Comparison of ENCODE assay signal across 8 cellular contexts in genomic region chr13:113862191-113862765, GRCh38. TPM values are rescaled to one million over a fixed set of nuclear protein-coding genes. Genes with fewer than 3 reads are reported as not detected.
DNase-seq lines count a peak whose midpoint lies in the region; ATAC-seq and TF ChIP-seq lines count a peak whose summit lies in the region.

No MANE protein-coding gene starts in this region.

- DNase-seq in ACHN (peak; percentile 38), anterior cingulate cortex (lab: John Stamatoyannopoulos, UW) (no peak), GM10266 (ENCODE audit: extremely low spot score) (no peak)
- no peak for DNase-seq in naive thymus-derived CD8-positive, alpha-beta T cell
- no peak for DNase-seq in activated CD4-positive, CD25-positive, alpha-beta regulatory T cell (lab: John Stamatoyannopoulos, UW)

- H3K27me3 ChIP-seq in ectodermal cell (ENCODE audit: control insufficient read depth, insufficient read depth, low read length, poor library complexity, severe bottlenecking), result peaks cover 37% of the 10 kb centered on the region

- H3K27me3 Mint-ChIP-seq in IgD-negative memory B cell, result peaks cover 27% of the 10 kb centered on the region
- H3K27me3 Mint-ChIP-seq in naive thymus-derived CD8-positive, alpha-beta T cell, result peaks cover 24 to 53% (median 34%) of the 10 kb centered on the region in 5 donors

- no peaks in the 10 kb centered on the region for H3K36me3 ChIP-seq in ectodermal cell (ENCODE audit: control insufficient read depth, insufficient read depth, low read length)

- H3K27ac Mint-ChIP-seq in IgD-negative memory B cell, result no peak overlapping the region
- no peak overlapping the region for H3K27ac Mint-ChIP-seq in naive thymus-derived CD8-positive, alpha-beta T cell

- no peak overlapping the region for H3K27ac ChIP-seq in ectodermal cell (ENCODE audit: insufficient read depth, low read depth, low read length, poor library complexity, severe bottlenecking)

- peaks cover 50% of the 10 kb centered on the region for H3K4me1 ChIP-seq in ectodermal cell (ENCODE audit: control insufficient read depth, insufficient read depth, low read length)

- 85 to 87% methylated on average over 21 of the region's 21 CpGs for WGBS in ectodermal cell, 2 experiments

- H3K4me1 Mint-ChIP-seq in IgD-negative memory B cell, result peaks cover 6 to 13% (median 12%) of the 10 kb centered on the region in 3 donors
- peaks cover 5 to 17% (median 12%) of the 10 kb centered on the region in 4 donors for H3K4me1 Mint-ChIP-seq in naive thymus-derived CD8-positive, alpha-beta T cell

- peaks cover 0 to 3% (median 0%) of the 10 kb centered on the region in 3 donors for H3K9me3 Mint-ChIP-seq in IgD-negative memory B cell
- H3K9me3 Mint-ChIP-seq in naive thymus-derived CD8-positive, alpha-beta T cell, result no peaks in the 10 kb centered on the region

- H3K4me3 Mint-ChIP-seq in IgD-negative memory B cell, result peak overlapping the region; percentile 74 to 89 (median 82)
- peak overlapping the region; percentile 56 to 79 (median 73) for H3K4me3 Mint-ChIP-seq in naive thymus-derived CD8-positive, alpha-beta T cell

- ATAC-seq in naive thymus-derived CD8-positive, alpha-beta T cell, result no peak
- no peak for ATAC-seq in GM21529 (IDR thresholded peaks at IDR 0.05; ENCODE audit: unreplicated experiment)

- H3K9me3 ChIP-seq in ectodermal cell (ENCODE audit: control insufficient read depth, low read length), result no peaks in the 10 kb centered on the region

- peaks cover 2% of the 10 kb centered on the region for H3K36me3 Mint-ChIP-seq in IgD-negative memory B cell
- peaks cover 0 to 4% (median 0%) of the 10 kb centered on the region in 3 donors for H3K36me3 Mint-ChIP-seq in naive thymus-derived CD8-positive, alpha-beta T cell

- H3K4me3 ChIP-seq in ectodermal cell (ENCODE audit: insufficient read depth, low read depth, low read length), result peak overlapping the region; percentile 61

- no peak for TF ChIP-seq CTCF in GM10266 (IDR thresholded peaks at IDR 0.05; ENCODE audit: control insufficient read depth, insufficient read depth, low read depth, missing control alignments)

- in situ Hi-C loops in ACHN (cut with HindIII; ENCODE audit: low pct_ligation_motif_present, low pct_unique_long_range_greater_than_20kb, low sequenced_read_pairs), result no loop called here

- POLR2A ChIA-PET in naive thymus-derived CD8-positive, alpha-beta T cell (lab: Charles Lee), result no interaction called here

RNA-seq across cellular contexts. Expression of gene GAS6, which starts 1.6 kb away (rescaled TPM):
- polyA plus RNA-seq in IgD-negative memory B cell, result 0.60 TPM
- 50.0 TPM for polyA plus RNA-seq in ectodermal cell (2013, experiment 1 of 4)
- 58.2 TPM for polyA plus RNA-seq in ectodermal cell (2013, experiment 2 of 4)
- 40.7 TPM for polyA plus RNA-seq in ectodermal cell (2013, experiment 3 of 4)
- 48.1 TPM for polyA plus RNA-seq in ectodermal cell (2013, experiment 4 of 4)
- total RNA-seq in naive thymus-derived CD8-positive, alpha-beta T cell, result 1 to 10 TPM; 2.2 to 2.4 TPM
- polyA plus RNA-seq in naive thymus-derived CD8-positive, alpha-beta T cell, result under 1 TPM in 2 of 3 donors, not detected in 1; 0.19 to 0.23 TPM
